35 cellular contexts compared by ENCODE assay signal in the genomic region with DNA sequence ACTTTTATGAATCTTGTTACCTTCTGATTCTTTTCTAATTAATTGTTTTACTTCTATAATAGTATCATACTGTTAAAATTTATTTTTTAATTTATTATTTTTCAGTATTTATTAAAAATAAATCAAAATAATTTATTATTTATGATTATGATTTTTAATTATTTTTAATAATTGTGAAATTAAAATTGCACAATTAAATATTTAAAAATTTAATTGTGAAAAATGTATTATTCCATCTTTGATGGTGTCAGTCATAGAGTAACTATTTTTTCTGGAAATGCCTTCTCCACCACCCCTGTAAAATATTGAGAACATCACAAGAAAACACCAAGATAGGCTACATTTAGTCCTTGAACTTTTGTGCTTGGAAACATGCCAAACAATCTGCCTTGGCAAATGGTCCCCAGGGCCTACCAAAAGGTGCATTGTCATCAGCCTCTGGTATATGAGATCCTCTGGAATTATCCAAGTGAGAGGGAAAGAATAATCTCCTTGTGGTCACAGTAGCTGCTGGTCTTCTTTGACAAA. TPM values are rescaled to one million over a fixed set of nuclear protein-coding genes. Genes with fewer than 3 reads are reported as not detected.
"Had no signal": no experiment of that assay in that cellular context is flagged by ENCODE, and none has a peak within 500 bp of the region (broad histone marks: within the 10 kb centered on the region; RNA-seq: fewer than 3 reads in every experiment).

A gene with protein sequence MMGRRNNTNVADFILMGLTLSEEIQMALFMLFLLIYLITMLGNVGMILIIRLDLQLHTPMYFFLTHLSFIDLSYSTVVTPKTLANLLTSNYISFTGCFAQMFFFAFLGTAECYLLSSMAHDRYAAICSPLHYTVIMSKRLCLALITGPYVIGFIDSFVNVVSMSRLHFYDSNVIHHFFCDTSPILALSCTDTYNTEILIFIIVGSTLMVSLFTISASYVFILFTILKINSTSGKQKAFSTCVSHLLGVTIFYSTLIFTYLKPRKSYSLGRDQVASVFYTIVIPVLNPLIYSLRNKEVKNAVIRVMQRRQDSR (plus strand): TSS at position 478 of the 528 bp plus-strand sequence. CDS start 1,356 bp downstream, outside the sequence.

- H3K4me1 ChIP-seq: esophagus squamous epithelium, left ventricle myocardium inferior, right lobe of liver, testis, transverse colon had no signal

- H3K36me3 ChIP-seq: esophagus squamous epithelium, left ventricle myocardium inferior, right lobe of liver, transverse colon had no signal

- H3K27ac ChIP-seq: epithelial cell of prostate, esophagus squamous epithelium, left ventricle myocardium inferior, right lobe of liver, testis, transverse colon had no signal

- H3K4me3 ChIP-seq: esophagus squamous epithelium, left ventricle myocardium inferior, lung, mucosa of descending colon, right lobe of liver, testis, transverse colon had no signal

- H3K9me3 ChIP-seq: esophagus squamous epithelium, mucosa of descending colon, right lobe of liver, testis, transverse colon had no signal

- DNase-seq: activated CD4-positive, alpha-beta T cell treated with anti-CD3 and anti-CD28 coated beads for 36 hours; activated CD4-positive, CD25-positive, alpha-beta regulatory T cell; activated CD8-positive, alpha-beta memory T cell treated with anti-CD3 and anti-CD28 coated beads, Interleukin-2, amount 10 ng/mL, durations not matched to agents 7 days and 5 days; activated CD8-positive, alpha-beta T cell treated with anti-CD3 and anti-CD28 coated beads, Interleukin-2, amount 10 ng/mL, durations not matched to agents 7 days and 5 days; activated effector memory CD4-positive, alpha-beta T cell treated with Interleukin-2 at 50 U/mL for 16 hours; activated naive CD4-positive, alpha-beta T cell treated with Interleukin-2 at 50 U/mL for 16 hours; activated T-cell treated with anti-CD3 and anti-CD28 coated beads for 4 hours; activated T-cell treated with anti-CD3 and anti-CD28 coated beads, Interleukin-2, amount 50 U/mL, for 72 hours; anterior cingulate cortex; dermis blood vessel endothelial cell; effector CD4-positive, alpha-beta T cell; esophagus squamous epithelium; foreskin melanocyte; glutamatergic neuron; left ventricle myocardium inferior; mesendoderm; mucosa of descending colon; right lobe of liver; stimulated activated CD4-positive, alpha-beta T cell treated with anti-CD3 and anti-CD28 coated beads, Interleukin-12 subunit alpha, Interleukin-12 subunit beta, amount 100 ng/mL, for 4 hours; stimulated activated CD4-positive, alpha-beta T cell treated with anti-CD3 and anti-CD28 coated beads, Interleukin-4, amount 100 ng/mL, for 1 hour; stimulated activated naive CD8-positive, alpha-beta T cell treated with anti-CD3 and anti-CD28 coated beads, Interleukin-15, Interleukin-2, amounts not matched to agents 100 U/mL and 50 U/mL, for 24 hours; T-helper 2 cell; testis; transverse colon had no signal

- FAIRE-seq: bronchial epithelial cell, islet of Langerhans had no signal

- H3K27me3 ChIP-seq: esophagus squamous epithelium, right lobe of liver, testis, transverse colon had no signal

RNA-seq across cellular contexts. Expression of the gene that starts here (rescaled TPM):
- total RNA-seq: activated CD4-positive, alpha-beta T cell treated with anti-CD3 and anti-CD28 coated beads for 36 hours; activated CD8-positive, alpha-beta memory T cell treated with anti-CD3 and anti-CD28 coated beads, Interleukin-2, amount 10 ng/mL, durations not matched to agents 7 days and 5 days; activated CD8-positive, alpha-beta T cell treated with anti-CD3 and anti-CD28 coated beads, Interleukin-2, amount 10 ng/mL, durations not matched to agents 7 days and 5 days; activated T-cell treated with anti-CD3 and anti-CD28 coated beads, Interleukin-2, amount 50 U/mL, for 72 hours; bronchial epithelial cell; dermis blood vessel endothelial cell; esophagus squamous epithelium; left ventricle myocardium inferior; lung; mucosa of descending colon; myocyte; natural killer cell treated with Interleukin-12 subunit alpha and Interleukin-12 subunit beta and Interleukin-15 and Interleukin-18, amount 100 ng/mL, for 72 hours; osteoblast; posterior vena cava; renal cortical epithelial cell; right lobe of liver; skeletal muscle tissue; testis; transverse colon; urinary bladder had no signal
